In genomic region chr12:57428965-57429364, GRCh38 we compare ENCODE assay signal across 10 cellular contexts. TPM values are rescaled to one million over a fixed set of nuclear protein-coding genes. Genes with fewer than 3 reads are reported as not detected.
DNase-seq lines count a peak whose midpoint lies in the region; ATAC-seq and TF ChIP-seq lines count a peak whose summit lies in the region.
"Had no signal": no experiment of that assay in that cellular context is flagged by ENCODE, and none has a peak within 500 bp of the region (broad histone marks: within the 10 kb centered on the region; RNA-seq: fewer than 3 reads in every experiment).

No MANE protein-coding gene starts in this region.

- H3K9me3 Mint-ChIP-seq in activated naive CD8-positive, alpha-beta T cell treated with anti-CD3 and anti-CD28 coated beads for 36 hours: no peaks in the 10 kb centered on the region
- no peaks in the 10 kb centered on the region for H3K9me3 Mint-ChIP-seq in natural killer cell treated with Interleukin-12 subunit alpha and Interleukin-12 subunit beta and Interleukin-15 and Interleukin-18, amount 100 ng/mL, for 72 hours

- H3K9me3 ChIP-seq in HAP-1: no peaks in the 10 kb centered on the region

- peak overlapping the region; percentile 98 for H3K4me3 Mint-ChIP-seq in activated naive CD8-positive, alpha-beta T cell treated with anti-CD3 and anti-CD28 coated beads for 36 hours
- peak overlapping the region; percentile 95 for H3K4me3 Mint-ChIP-seq in natural killer cell treated with Interleukin-12 subunit alpha and Interleukin-12 subunit beta and Interleukin-15 and Interleukin-18, amount 100 ng/mL, for 72 hours

- in situ Hi-C loops in HAP-1 (cut with MboI; ENCODE audit: low sequenced_read_pairs): no loop called here

- DNase-seq in HAP-1 (ENCODE audit: low spot score in 2 of 2): no peak
- DNase-seq in activated naive CD8-positive, alpha-beta T cell treated with anti-CD3 and anti-CD28 coated beads for 36 hours: no peak
- no peak for DNase-seq in natural killer cell treated with Interleukin-12 subunit alpha and Interleukin-12 subunit beta and Interleukin-15 and Interleukin-18, amount 100 ng/mL, for 72 hours (ENCODE audit: low spot score)
- no peak for DNase-seq in glomerular visceral epithelial cell (ENCODE audit: extremely low spot score)
- DNase-seq in NCI-H82 (lab: John Stamatoyannopoulos, UW): no peak
- DNase-seq: NCI-H774 had no signal

- H3K4me1 ChIP-seq in HAP-1: peaks cover 13% of the 10 kb centered on the region

- TF ChIP-seq CTCF in C4-2B (conservative IDR thresholded peaks at IDR 0.05): no peak

- H3K4me3 ChIP-seq in HAP-1: peak overlapping the region; percentile 50

- no peaks in the 10 kb centered on the region for H3K27me3 ChIP-seq in HAP-1 (ENCODE audit: low read depth)

- ATAC-seq in natural killer cell treated with Interleukin-12 subunit alpha and Interleukin-12 subunit beta and Interleukin-15 and Interleukin-18, amount 100 ng/mL, for 72 hours: no peak
- no peak for ATAC-seq in HG02623 (IDR thresholded peaks at IDR 0.05; ENCODE audit: unreplicated experiment)
- ATAC-seq in GM21723 (IDR thresholded peaks at IDR 0.05; ENCODE audit: unreplicated experiment): no peak

- H3K36me3 ChIP-seq in HAP-1 (replicated peaks): peaks cover 3% of the 10 kb centered on the region; the same call in 1 of the 2 replicates

- H3K27ac Mint-ChIP-seq in activated naive CD8-positive, alpha-beta T cell treated with anti-CD3 and anti-CD28 coated beads for 36 hours: peak overlapping the region; percentile 98
- peak overlapping the region; percentile 100 for H3K27ac Mint-ChIP-seq in natural killer cell treated with Interleukin-12 subunit alpha and Interleukin-12 subunit beta and Interleukin-15 and Interleukin-18, amount 100 ng/mL, for 72 hours

- H3K27ac ChIP-seq in C4-2B: peak overlapping the region; percentile 89

- H3K36me3 Mint-ChIP-seq in activated naive CD8-positive, alpha-beta T cell treated with anti-CD3 and anti-CD28 coated beads for 36 hours: peaks cover 17% of the 10 kb centered on the region
- no peaks in the 10 kb centered on the region for H3K36me3 Mint-ChIP-seq in natural killer cell treated with Interleukin-12 subunit alpha and Interleukin-12 subunit beta and Interleukin-15 and Interleukin-18, amount 100 ng/mL, for 72 hours

- H3K4me1 Mint-ChIP-seq in activated naive CD8-positive, alpha-beta T cell treated with anti-CD3 and anti-CD28 coated beads for 36 hours: peaks cover 29% of the 10 kb centered on the region
- peaks cover 27 to 32% of the 10 kb centered on the region in 2 donors for H3K4me1 Mint-ChIP-seq in natural killer cell treated with Interleukin-12 subunit alpha and Interleukin-12 subunit beta and Interleukin-15 and Interleukin-18, amount 100 ng/mL, for 72 hours (ENCODE audit: low read depth in 2 of 2)

- peaks cover 3% of the 10 kb centered on the region for H3K27me3 Mint-ChIP-seq in activated naive CD8-positive, alpha-beta T cell treated with anti-CD3 and anti-CD28 coated beads for 36 hours
- no peaks in the 10 kb centered on the region for H3K27me3 Mint-ChIP-seq in natural killer cell treated with Interleukin-12 subunit alpha and Interleukin-12 subunit beta and Interleukin-15 and Interleukin-18, amount 100 ng/mL, for 72 hours

RNA-seq across cellular contexts. Expression of gene R3HDM2, which starts 1.9 kb away (rescaled TPM):
- total RNA-seq in activated naive CD8-positive, alpha-beta T cell treated with anti-CD3 and anti-CD28 coated beads for 36 hours: 10 to 100 TPM; 22.8 to 24.2 TPM
- 10 to 100 TPM; 55.4 to 57.2 TPM for total RNA-seq in natural killer cell treated with Interleukin-12 subunit alpha and Interleukin-12 subunit beta and Interleukin-15 and Interleukin-18, amount 100 ng/mL, for 72 hours

RNA-seq across cellular contexts. Expression of gene INHBC, which starts 5.6 kb away (rescaled TPM):
- total RNA-seq in activated naive CD8-positive, alpha-beta T cell treated with anti-CD3 and anti-CD28 coated beads for 36 hours: not detected
- total RNA-seq in natural killer cell treated with Interleukin-12 subunit alpha and Interleukin-12 subunit beta and Interleukin-15 and Interleukin-18, amount 100 ng/mL, for 72 hours: not detected
- total RNA-seq: LHCN-M2 had no signal

RNA-seq across cellular contexts. Expression of gene INHBE, which starts 26.1 kb away (rescaled TPM):
- total RNA-seq in activated naive CD8-positive, alpha-beta T cell treated with anti-CD3 and anti-CD28 coated beads for 36 hours: 1 to 10 TPM; 1.2 to 1.7 TPM
- total RNA-seq in natural killer cell treated with Interleukin-12 subunit alpha and Interleukin-12 subunit beta and Interleukin-15 and Interleukin-18, amount 100 ng/mL, for 72 hours: under 1 TPM in 1 of 2 donors, not detected in 1; 0.45 TPM

RNA-seq across cellular contexts. Expression of gene GLI1, which starts 30.6 kb away (rescaled TPM):
- under 1 TPM; 0.56 to 0.62 TPM for total RNA-seq in activated naive CD8-positive, alpha-beta T cell treated with anti-CD3 and anti-CD28 coated beads for 36 hours
- total RNA-seq in natural killer cell treated with Interleukin-12 subunit alpha and Interleukin-12 subunit beta and Interleukin-15 and Interleukin-18, amount 100 ng/mL, for 72 hours: 1 to 10 TPM in 1 of 2 donors, under 1 TPM in 1; 0.61 to 1.0 TPM

RNA-seq across cellular contexts. Expression of gene ARHGAP9, which starts 50.7 kb away (rescaled TPM):
- 100 to 1,000 TPM; 154 to 162 TPM for total RNA-seq in activated naive CD8-positive, alpha-beta T cell treated with anti-CD3 and anti-CD28 coated beads for 36 hours
- 100 to 1,000 TPM; 138 to 154 TPM for total RNA-seq in natural killer cell treated with Interleukin-12 subunit alpha and Interleukin-12 subunit beta and Interleukin-15 and Interleukin-18, amount 100 ng/mL, for 72 hours
